Comparison of ENCODE assay signal across 12 cellular contexts in the genomic region with DNA sequence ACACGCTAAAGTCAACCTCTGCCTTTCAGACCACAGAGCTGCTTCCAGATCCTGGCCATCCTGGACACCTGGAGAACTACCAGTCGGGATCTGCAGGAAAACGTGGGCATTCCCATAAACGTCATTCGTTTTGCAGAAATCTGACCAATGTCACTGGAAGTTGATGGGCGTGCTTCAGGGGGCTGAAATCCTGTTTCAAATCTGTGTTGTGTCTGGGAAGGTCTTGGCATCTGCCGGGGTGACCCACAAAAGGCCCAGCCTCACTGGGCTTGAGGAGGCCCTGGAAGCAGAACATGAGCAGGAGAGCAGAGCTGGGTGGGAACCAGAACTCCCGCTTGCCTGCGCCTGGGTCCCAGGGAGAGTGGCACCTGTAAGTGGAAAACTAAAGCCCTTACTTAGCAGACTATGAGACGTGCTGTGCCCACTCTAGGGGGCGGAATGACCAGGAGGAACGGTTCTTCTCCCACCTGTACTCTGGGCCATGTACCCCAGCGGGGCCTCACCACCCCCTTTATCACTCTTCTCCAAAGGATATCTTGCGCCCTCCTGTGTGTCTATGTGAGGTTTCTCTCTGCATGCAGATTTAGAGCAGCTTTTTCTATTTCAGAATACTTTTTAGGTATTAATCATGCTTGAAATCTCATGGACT.
"Had no signal": no experiment of that assay in that cellular context is flagged by ENCODE, and none has a peak within 500 bp of the region (broad histone marks: within the 10 kb centered on the region; RNA-seq: fewer than 3 reads in every experiment).

No MANE protein-coding gene starts in this region.

- H3K36me3 Mint-ChIP-seq: memory B cell had no signal

- H3K4me3 ChIP-seq: upper lobe of left lung had no signal

- H3K4me1 Mint-ChIP-seq: memory B cell had no signal

- H3K9me3 ChIP-seq: upper lobe of left lung had no signal

- H3K4me3 Mint-ChIP-seq: activated naive CD8-positive, alpha-beta T cell treated with anti-CD3 and anti-CD28 coated beads for 36 hours; activated T-cell treated with anti-CD3 and anti-CD28 coated beads, Interleukin-2, amount 50 U/mL, for 24 hours; memory B cell; nephron; stimulated activated naive CD8-positive, alpha-beta T cell treated with anti-CD3 and anti-CD28 coated beads, Interleukin-15, Interleukin-2, amounts not matched to agents 100 ng/mL and 50 ng/mL, for 24 hours; T-helper 2 cell treated with Interferon-gamma antibody and Interleukin-4, amounts not matched to agents 5 μg/mL and 100 μg/mL, for 36 hours had no signal

- H3K27me3 ChIP-seq: brain microvascular endothelial cell, upper lobe of left lung had no signal

- DNase-seq: activated CD4-positive, alpha-beta T cell treated with anti-CD3 and anti-CD28 coated beads, Interleukin-2, amount 50 U/mL, for 4 hours; activated CD4-positive, CD25-positive, alpha-beta regulatory T cell treated with anti-CD3 and anti-CD28 coated beads, Interleukin-2, amount 50 U/mL, for 72 hours; activated gamma-delta T cell; activated naive CD8-positive, alpha-beta T cell treated with anti-CD3 and anti-CD28 coated beads for 36 hours; activated T-cell treated with anti-CD3 and anti-CD28 coated beads, Interleukin-2, amount 50 U/mL, for 24 hours; brain microvascular endothelial cell; stimulated activated CD4-positive, alpha-beta T cell treated with anti-CD3 and anti-CD28 coated beads, Interleukin-4, amount 100 ng/mL, for 24 hours; upper lobe of left lung had no signal

- H3K36me3 ChIP-seq: brain microvascular endothelial cell, upper lobe of left lung had no signal

- H3K27ac ChIP-seq: brain microvascular endothelial cell, upper lobe of left lung had no signal

- H3K27me3 Mint-ChIP-seq: activated naive CD8-positive, alpha-beta T cell treated with anti-CD3 and anti-CD28 coated beads for 36 hours; activated T-cell treated with anti-CD3 and anti-CD28 coated beads, Interleukin-2, amount 50 U/mL, for 24 hours; memory B cell; stimulated activated naive CD8-positive, alpha-beta T cell treated with anti-CD3 and anti-CD28 coated beads, Interleukin-15, Interleukin-2, amounts not matched to agents 100 ng/mL and 50 ng/mL, for 24 hours had no signal

- H3K9me3 Mint-ChIP-seq: activated naive CD8-positive, alpha-beta T cell treated with anti-CD3 and anti-CD28 coated beads for 36 hours; activated T-cell treated with anti-CD3 and anti-CD28 coated beads, Interleukin-2, amount 50 U/mL, for 24 hours; memory B cell; nephron; stimulated activated naive CD8-positive, alpha-beta T cell treated with anti-CD3 and anti-CD28 coated beads, Interleukin-15, Interleukin-2, amounts not matched to agents 100 ng/mL and 50 ng/mL, for 24 hours; T-helper 2 cell treated with Interferon-gamma antibody and Interleukin-4, amounts not matched to agents 5 μg/mL and 100 μg/mL, for 36 hours had no signal

- H3K27ac Mint-ChIP-seq: activated naive CD8-positive, alpha-beta T cell treated with anti-CD3 and anti-CD28 coated beads for 36 hours; memory B cell; nephron; T-helper 2 cell treated with Interferon-gamma antibody and Interleukin-4, amounts not matched to agents 5 μg/mL and 100 μg/mL, for 36 hours had no signal
